In the genomic region with DNA sequence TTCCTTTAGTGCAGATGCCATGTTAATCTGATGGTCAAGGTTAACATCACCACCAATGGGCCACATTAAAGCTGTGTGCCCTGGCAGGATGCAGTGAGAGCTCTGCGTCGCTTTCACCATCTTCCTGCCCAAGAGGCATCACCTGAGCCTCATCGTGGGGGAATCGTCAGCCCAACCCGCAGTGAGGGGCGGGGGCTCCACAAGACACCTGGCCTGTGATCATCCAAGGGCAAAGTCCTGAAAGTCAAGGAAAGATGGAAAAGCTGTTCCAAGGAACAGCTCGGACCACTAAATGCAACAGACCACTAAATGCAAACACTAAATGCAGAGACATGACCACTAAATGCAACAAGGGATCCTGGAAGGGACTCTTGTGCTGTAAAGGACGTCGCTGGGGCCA, we compare ENCODE assay signal across 22 cellular contexts. TPM values are rescaled to one million over a fixed set of nuclear protein-coding genes. Genes with fewer than 3 reads are reported as not detected.
DNase-seq lines count a peak whose midpoint lies in the region; FAIRE-seq and TF ChIP-seq lines count a peak whose summit lies in the region.
"Had no signal": no experiment of that assay in that cellular context is flagged by ENCODE, and none has a peak within 500 bp of the region (broad histone marks: within the 10 kb centered on the region; RNA-seq: fewer than 3 reads in every experiment).

No MANE protein-coding gene starts in this region.

- no peak for FAIRE-seq in kidney (lab: Jason Lieb, UNC)
- FAIRE-seq: GM12878 had no signal

- TF ChIP-seq CTCF in kidney (IDR thresholded peaks at IDR 0.05; ENCODE audit: borderline replicate concordance, extremely low read depth, insufficient read depth) (no peak), sigmoid colon (IDR thresholded peaks at IDR 0.05) (no peak)

- H3K9me3 ChIP-seq in kidney (ENCODE audit: control insufficient read depth in 1 of 2, low read length in 2 of 2), result peaks cover 0 to 2% of the 10 kb centered on the region in 2 donors
- no peaks in the 10 kb centered on the region for H3K9me3 ChIP-seq in sigmoid colon

- no peak for TF ChIP-seq POLR2A in sigmoid colon (IDR thresholded peaks at IDR 0.05)

- POLR2A ChIA-PET in activated CD4-positive, alpha-beta T cell treated with anti-CD3 and anti-CD28 coated beads, Interleukin-2, amount 10 ng/mL, durations not matched to agents 7 days and 5 days (lab: Charles Lee), result no interaction called here

- WGBS in sigmoid colon, 2 donors, result 69 to 80% methylated on average over 9 of the region's 9 CpGs

- H3K27me3 Mint-ChIP-seq in activated naive CD4-positive, alpha-beta T cell treated with anti-CD3 and anti-CD28 coated beads, Interleukin-2, amount 50 U/mL, for 24 hours, result peaks cover 5% of the 10 kb centered on the region
- H3K27me3 Mint-ChIP-seq in activated CD4-positive, alpha-beta T cell treated with anti-CD3 and anti-CD28 coated beads, Interleukin-2, amount 10 ng/mL, durations not matched to agents 7 days and 5 days, result peaks cover 41% of the 10 kb centered on the region

- H3K27ac Mint-ChIP-seq in activated naive CD4-positive, alpha-beta T cell treated with anti-CD3 and anti-CD28 coated beads, Interleukin-2, amount 50 U/mL, for 24 hours, result peak overlapping the region; percentile 43
- no peak overlapping the region for H3K27ac Mint-ChIP-seq in activated CD4-positive, alpha-beta T cell treated with anti-CD3 and anti-CD28 coated beads, Interleukin-2, amount 10 ng/mL, durations not matched to agents 7 days and 5 days

- no peak overlapping the region for H3K4me3 Mint-ChIP-seq in activated naive CD4-positive, alpha-beta T cell treated with anti-CD3 and anti-CD28 coated beads, Interleukin-2, amount 50 U/mL, for 24 hours
- no peak overlapping the region for H3K4me3 Mint-ChIP-seq in activated CD4-positive, alpha-beta T cell treated with anti-CD3 and anti-CD28 coated beads, Interleukin-2, amount 10 ng/mL, durations not matched to agents 7 days and 5 days
- H3K4me3 Mint-ChIP-seq: CD4-positive, alpha-beta memory T cell had no signal

- DNase-seq in activated naive CD4-positive, alpha-beta T cell treated with Interleukin-2 at 50 U/mL for 16 hours, result no peak
- peak; percentile 2 for DNase-seq in kidney
- DNase-seq in sigmoid colon, result peak; percentile 33
- DNase-seq in HPDE6-E6E7 (ENCODE audit: extremely low spot score), result no peak
- no peak for DNase-seq in activated CD4-positive, alpha-beta T cell treated with anti-CD3 and anti-CD28 coated beads, Interleukin-2, amount 10 ng/mL, durations not matched to agents 7 days and 5 days
- no peak for DNase-seq in effector CD4-positive, alpha-beta T cell
- DNase-seq: ACHN; CD4-positive, alpha-beta memory T cell; DMS 273 treated with DMSO at 0.1 percent for 48 hours; DMS79 treated with DMSO at 0.1 percent for 48 hours; H7; KBM-7; MM.1S; NCI-H1048; NCI-H1417 treated with DMSO at 0.1 percent for 48 hours; NCI-H187; NCI-H446; NCI-H526; Right ventricle myocardium superior had no signal

- no peaks in the 10 kb centered on the region for H3K36me3 ChIP-seq in kidney (ENCODE audit: control insufficient read depth in 1 of 2, insufficient read depth in 2 of 2, low read length in 2 of 2)
- H3K36me3 ChIP-seq in sigmoid colon, result no peaks in the 10 kb centered on the region
- H3K36me3 ChIP-seq: BLaER1 treated with 17β-estradiol and CSF1 and Interleukin-3, amounts not matched to agents 10 nM and 100 nM had no signal

- no peaks in the 10 kb centered on the region for H3K4me1 ChIP-seq in kidney (ENCODE audit: control insufficient read depth in 1 of 2, insufficient read depth in 1 of 2, low read depth in 1 of 2, low read length in 2 of 2)
- peaks cover 0 to 7% (median 0%) of the 10 kb centered on the region in 4 donors for H3K4me1 ChIP-seq in sigmoid colon

- CTCF ChIA-PET in activated CD4-positive, alpha-beta T cell treated with anti-CD3 and anti-CD28 coated beads, Interleukin-2, amount 10 ng/mL, durations not matched to agents 7 days and 5 days (lab: Charles Lee), result interaction anchor here (0.9 kb wide), 1 partner anchor 177 kb away, joined by 4 read pairs; no protein-coding TSS in a partner anchor

- peaks cover 35% of the 10 kb centered on the region for H3K4me1 Mint-ChIP-seq in activated naive CD4-positive, alpha-beta T cell treated with anti-CD3 and anti-CD28 coated beads, Interleukin-2, amount 50 U/mL, for 24 hours
- H3K4me1 Mint-ChIP-seq in activated CD4-positive, alpha-beta T cell treated with anti-CD3 and anti-CD28 coated beads, Interleukin-2, amount 10 ng/mL, durations not matched to agents 7 days and 5 days, result peaks cover 40% of the 10 kb centered on the region

- H3K27ac ChIP-seq in kidney (ENCODE audit: low read depth in 2 of 2, low read length in 2 of 2), result no peak overlapping the region
- no peak overlapping the region for H3K27ac ChIP-seq in sigmoid colon
- H3K27ac ChIP-seq: BLaER1 treated with 17β-estradiol and CSF1 and Interleukin-3, amounts not matched to agents 10 nM and 100 nM had no signal

- no peaks in the 10 kb centered on the region for H3K36me3 Mint-ChIP-seq in activated naive CD4-positive, alpha-beta T cell treated with anti-CD3 and anti-CD28 coated beads, Interleukin-2, amount 50 U/mL, for 24 hours
- H3K36me3 Mint-ChIP-seq in activated CD4-positive, alpha-beta T cell treated with anti-CD3 and anti-CD28 coated beads, Interleukin-2, amount 10 ng/mL, durations not matched to agents 7 days and 5 days (ENCODE audit: low read depth), result peaks cover 7% of the 10 kb centered on the region
- H3K36me3 Mint-ChIP-seq: CD4-positive, alpha-beta memory T cell had no signal

- no peak for TF ChIP-seq EP300 in sigmoid colon (IDR thresholded peaks at IDR 0.05)

- intact Hi-C loops in kidney (cut with DNase I), result no loop called here
- intact Hi-C loops in sigmoid colon (cut with DNase I), result no loop called here

- no peak overlapping the region for H3K4me3 ChIP-seq in kidney (ENCODE audit: low read length in 2 of 2)
- no peak overlapping the region for H3K4me3 ChIP-seq in sigmoid colon
- H3K4me3 ChIP-seq: BLaER1 treated with 17β-estradiol and CSF1 and Interleukin-3, amounts not matched to agents 10 nM and 100 nM; GM12878 had no signal

- no peaks in the 10 kb centered on the region for H3K9me3 Mint-ChIP-seq in activated naive CD4-positive, alpha-beta T cell treated with anti-CD3 and anti-CD28 coated beads, Interleukin-2, amount 50 U/mL, for 24 hours
- peaks cover 4% of the 10 kb centered on the region for H3K9me3 Mint-ChIP-seq in activated CD4-positive, alpha-beta T cell treated with anti-CD3 and anti-CD28 coated beads, Interleukin-2, amount 10 ng/mL, durations not matched to agents 7 days and 5 days

- H3K27me3 ChIP-seq in sigmoid colon, result peaks cover 4 to 68% (median 43%) of the 10 kb centered on the region in 3 donors

- no peak overlapping the region for H3K9ac ChIP-seq in kidney (ENCODE audit: low read length in 2 of 2)
- H3K9ac ChIP-seq: BLaER1 treated with 17β-estradiol and CSF1 and Interleukin-3, amounts not matched to agents 10 nM and 100 nM had no signal

RNA-seq across cellular contexts. Expression of gene WDR4, which starts 49.9 kb away (rescaled TPM):
- total RNA-seq in kidney (20.4 TPM), sigmoid colon (10 to 100 TPM in 1 of 4 donors, 1 to 10 TPM in 3; 2.8 to 18.3 (median 4.7) TPM)
- polyA plus RNA-seq in kidney (ENCODE audit: insufficient read depth, low read depth, low replicate concordance) (4.8 TPM), sigmoid colon (10 to 100 TPM in 1 of 3 donors, 1 to 10 TPM in 2; 3.7 to 23.5 (median 4.2) TPM)
- 10 to 100 TPM; 23.9 to 32.7 TPM for total RNA-seq in activated CD4-positive, alpha-beta T cell treated with anti-CD3 and anti-CD28 coated beads, Interleukin-2, amount 10 ng/mL, durations not matched to agents 7 days and 5 days

Comparison
In these comparisons a context has a peak if more than half of its experiments do, and no peak if none do; other contexts are left out.
1. DNase-seq: peak in kidney (single experiment) and sigmoid colon (single experiment); none in activated naive CD4-positive, alpha-beta T cell treated with Interleukin-2 at 50 U/mL for 16 hours (single experiment), HPDE6-E6E7 (single experiment), activated CD4-positive, alpha-beta T cell treated with anti-CD3 and anti-CD28 coated beads, Interleukin-2, amount 10 ng/mL, durations not matched to agents 7 days and 5 days (single experiment) and effector CD4-positive, alpha-beta T cell (single experiment).